Comparison of ENCODE assay signal across 8 cellular contexts in genomic region chr22:19431641-19432091, GRCh38. TPM values are rescaled to one million over a fixed set of nuclear protein-coding genes. Genes with fewer than 3 reads are reported as not detected.
DNase-seq lines count a peak whose midpoint lies in the region; ATAC-seq and TF ChIP-seq lines count a peak whose summit lies in the region.

Gene HIRA (minus strand): TSS chr22:19431733. CDS start chr22:19431476, 257 bp downstream.

- DNase-seq in SK-N-SH (peak; percentile 92), glomerular visceral epithelial cell (ENCODE audit: extremely low spot score) (peak; percentile 74), osteocyte (ENCODE audit: extremely low spot score, unreplicated experiment) (peak; percentile 93)
- peak; percentile 85 for DNase-seq in activated naive CD4-positive, alpha-beta T cell treated with anti-CD3 and anti-CD28 coated beads, Interleukin-2, amount 10 ng/mL, durations not matched to agents 7 days and 5 days

- peak within 1 kb of the TSS; percentile 98 for H3K27ac Mint-ChIP-seq in activated naive CD4-positive, alpha-beta T cell treated with anti-CD3 and anti-CD28 coated beads, Interleukin-2, amount 10 ng/mL, durations not matched to agents 7 days and 5 days
- H3K27ac Mint-ChIP-seq in osteocyte (ENCODE audit: unreplicated experiment): peak within 1 kb of the TSS; percentile 95

- peak within 1 kb of the TSS; percentile 99 for H3K4me2 ChIP-seq in SK-N-SH

- peaks cover 49% of the 10 kb centered on the region for H3K4me1 Mint-ChIP-seq in activated naive CD4-positive, alpha-beta T cell treated with anti-CD3 and anti-CD28 coated beads, Interleukin-2, amount 10 ng/mL, durations not matched to agents 7 days and 5 days
- H3K4me1 Mint-ChIP-seq in osteocyte (ENCODE audit: unreplicated experiment): peaks cover 39% of the 10 kb centered on the region

- no peak for TF ChIP-seq RAD21 in SK-N-SH (IDR thresholded peaks at IDR 0.05; ENCODE audit: low read length)

- WGBS in SK-N-SH (ENCODE audit: low lambda C conversion rate): 4% methylated on average over 8 of the region's 64 CpGs
- under 1% methylated on average over 64 of the region's 64 CpGs for whole genome bisulfite sequencing in thymus

- TF ChIP-seq EP300 in SK-N-SH (IDR thresholded peaks at IDR 0.05; ENCODE audit: borderline replicate concordance in 1 of 2, low read depth in 1 of 2, low read length in 1 of 2): no peak

- CTCF ChIA-PET in SK-N-SH (lab: Yijun Ruan, JAX): interaction anchor here (1.0 to 2.5 kb wide), 3 partner anchors 22 to 287 kb away, joined by 4 to 9 read pairs (median 9); partner anchors contain the start of genes ESS2 and SLC25A1
- CTCF ChIA-PET in activated naive CD4-positive, alpha-beta T cell treated with anti-CD3 and anti-CD28 coated beads, Interleukin-2, amount 10 ng/mL, durations not matched to agents 7 days and 5 days (lab: Charles Lee): no interaction called here

- H3K27me3 ChIP-seq in SK-N-SH (ENCODE audit: insufficient read depth) (no peaks in the 10 kb centered on the region), thymus (ENCODE audit: control insufficient read depth, insufficient read depth) (no peaks in the 10 kb centered on the region)

- peaks cover 4% of the 10 kb centered on the region for H3F3A ChIP-seq in SK-N-SH (replicated peaks; ENCODE audit: insufficient read depth)

- peak within 1 kb of the TSS; percentile 98 for H2AFZ ChIP-seq in SK-N-SH (ENCODE audit: low read depth)

- H3K9me2 ChIP-seq in SK-N-SH: no peaks in the 10 kb centered on the region

- H3K36me3 ChIP-seq in ES-I3 (ENCODE audit: insufficient read depth, low read length) (peaks cover 4% of the 10 kb centered on the region; the same call in 1 of the 2 replicates), KOPT-K1 (ENCODE audit: insufficient read depth, low read length) (peaks cover 49% of the 10 kb centered on the region), SK-N-SH (replicated peaks in 1 of 2; ENCODE audit: control insufficient read depth in 1 of 2, insufficient read depth in 2 of 2, low read length in 1 of 2) (peaks cover 10 to 14% of the 10 kb centered on the region in 2 experiments), thymus (ENCODE audit: control insufficient read depth, insufficient read depth) (peaks cover 8% of the 10 kb centered on the region)

- H3K79me2 ChIP-seq in SK-N-SH (ENCODE audit: insufficient read depth): peaks cover 64% of the 10 kb centered on the region

- peak; percentile 37 for ATAC-seq in GM21786 (IDR thresholded peaks at IDR 0.05; ENCODE audit: unreplicated experiment)

- POLR2A ChIA-PET in SK-N-SH (lab: Yijun Ruan, JAX): interaction anchor here (0.6 to 2.1 kb wide), 6 partner anchors 9 to 253 kb away, joined by 3 to 7 read pairs (median 4); partner anchors contain the start of genes CDC45, SLC25A1 and UFD1

- H3K4me3 Mint-ChIP-seq in activated naive CD4-positive, alpha-beta T cell treated with anti-CD3 and anti-CD28 coated beads, Interleukin-2, amount 10 ng/mL, durations not matched to agents 7 days and 5 days: peak within 1 kb of the TSS; percentile 92
- H3K4me3 Mint-ChIP-seq in osteocyte (ENCODE audit: unreplicated experiment): peak within 1 kb of the TSS; percentile 89

- peaks cover 14% of the 10 kb centered on the region; the same call in 1 of the 2 replicates for H4K20me1 ChIP-seq in SK-N-SH (ENCODE audit: insufficient read depth)

- 0 out of 2 replicates have a peak, but pooled peaks cover 4% of the 10 kb centered on the region for H3K4me1 ChIP-seq in ES-I3 (ENCODE audit: insufficient read depth, low read length)
- peaks cover 5 to 18% of the 10 kb centered on the region in 2 experiments; a peak in 3 of 4 replicates for H3K4me1 ChIP-seq in SK-N-SH (ENCODE audit: control insufficient read depth in 1 of 2, insufficient read depth in 2 of 2, low read depth in 1 of 2, low read length in 1 of 2)
- peaks cover 20% of the 10 kb centered on the region for H3K4me1 ChIP-seq in thymus (ENCODE audit: control insufficient read depth, insufficient read depth, low read length)

- no peaks in the 10 kb centered on the region for H3K9me3 ChIP-seq in ES-I3 (ENCODE audit: control insufficient read depth, insufficient read depth, low read length)
- H3K9me3 ChIP-seq in KOPT-K1 (ENCODE audit: insufficient read depth, low read length, poor library complexity, severe bottlenecking): no peaks in the 10 kb centered on the region
- no peaks in the 10 kb centered on the region for H3K9me3 ChIP-seq in SK-N-SH
- H3K9me3 ChIP-seq in thymus (ENCODE audit: control insufficient read depth): no peaks in the 10 kb centered on the region

- no peaks in the 10 kb centered on the region for H3K27me3 Mint-ChIP-seq in activated naive CD4-positive, alpha-beta T cell treated with anti-CD3 and anti-CD28 coated beads, Interleukin-2, amount 10 ng/mL, durations not matched to agents 7 days and 5 days
- no peaks in the 10 kb centered on the region for H3K27me3 Mint-ChIP-seq in osteocyte (ENCODE audit: unreplicated experiment)

- peak within 1 kb of the TSS; percentile 98 for H3K27ac ChIP-seq in KOPT-K1 (ENCODE audit: low read depth, low read length, poor library complexity, severe bottlenecking)
- H3K27ac ChIP-seq in SK-N-SH (ENCODE audit: low read depth in 2 of 2, low read length in 1 of 2): peak within 1 kb of the TSS; percentile 89 to 95
- H3K27ac ChIP-seq in thymus (ENCODE audit: low read depth): peak within 1 kb of the TSS; percentile 96

- H3K36me3 Mint-ChIP-seq in activated naive CD4-positive, alpha-beta T cell treated with anti-CD3 and anti-CD28 coated beads, Interleukin-2, amount 10 ng/mL, durations not matched to agents 7 days and 5 days: peaks cover 40% of the 10 kb centered on the region
- H3K36me3 Mint-ChIP-seq in osteocyte (ENCODE audit: unreplicated experiment): peaks cover 13% of the 10 kb centered on the region

- H3K9me3 Mint-ChIP-seq in activated naive CD4-positive, alpha-beta T cell treated with anti-CD3 and anti-CD28 coated beads, Interleukin-2, amount 10 ng/mL, durations not matched to agents 7 days and 5 days: no peaks in the 10 kb centered on the region
- H3K9me3 Mint-ChIP-seq in osteocyte (ENCODE audit: unreplicated experiment): no peaks in the 10 kb centered on the region

- H3K4me3 ChIP-seq in SK-N-SH (ENCODE audit: low read depth in 2 of 2, low read length in 1 of 2): peak within 1 kb of the TSS; percentile 90 to 99
- peak within 1 kb of the TSS; percentile 93 for H3K4me3 ChIP-seq in thymus (ENCODE audit: low read length)

- TF ChIP-seq CTCF in SK-N-SH (IDR thresholded peaks at IDR 0.05): no peak
- no peak for TF ChIP-seq CTCF in osteocyte (IDR thresholded peaks at IDR 0.05)

- peak within 1 kb of the TSS; percentile 81 for H3K9ac ChIP-seq in ES-I3 (ENCODE audit: low read depth, low read length)
- H3K9ac ChIP-seq in SK-N-SH: peak within 1 kb of the TSS; percentile 96

TF ChIP-seq in SK-N-SH, 30 proteins besides CTCF, POLR2A, EP300 and RAD21 (continues in another document):
- TF ChIP-seq TEAD4 (IDR thresholded peaks at IDR 0.05; ENCODE audit: borderline replicate concordance, insufficient read depth) (no peak), SMC3 (IDR thresholded peaks at IDR 0.05; ENCODE audit: low read depth, low read length) (no peak), ZBTB33 (IDR thresholded peaks at IDR 0.05; ENCODE audit: borderline replicate concordance, low read depth) (no peak), JUND (IDR thresholded peaks at IDR 0.05) (no peak), MXI1 (IDR thresholded peaks at IDR 0.05; ENCODE audit: low read depth, low read length) (no peak; the same call in 1 of the 2 replicates), PBX3 (IDR thresholded peaks at IDR 0.05) (no peak), RFX5 (IDR thresholded peaks at IDR 0.05; ENCODE audit: low read length) (no peak), FOSL2 (IDR thresholded peaks at IDR 0.05; ENCODE audit: borderline replicate concordance, low read depth) (no peak), MEF2A (IDR thresholded peaks at IDR 0.05; ENCODE audit: borderline replicate concordance, low read depth) (no peak), TCF12 (IDR thresholded peaks at IDR 0.05) (no peak), NFIC (IDR thresholded peaks at IDR 0.05; ENCODE audit: borderline replicate concordance) (no peak), GATA2 (CRISPR knock-in tag; IDR thresholded peaks at IDR 0.05) (no peak), CHD2 (IDR thresholded peaks at IDR 0.05; ENCODE audit: low read length, partially characterized antibody) (peak; percentile 54), TAF1 (IDR thresholded peaks at IDR 0.05; ENCODE audit: borderline replicate concordance, low read depth, low read length) (peak; percentile 94)

RNA-seq across cellular contexts. Expression of gene HIRA, which starts in this region (rescaled TPM):
- 20.2 and 21.0 TPM in 2 replicates for polyA plus RNA-seq in SK-N-SH (2012; rRNA removed)
- 13.6 and 19.3 TPM in 2 replicates for polyA plus RNA-seq in SK-N-SH (2012; cell fraction: cytosol; rRNA removed)
- 21.0 and 23.4 TPM in 2 replicates for polyA plus RNA-seq in SK-N-SH (2012; cell fraction: nucleus; rRNA removed)
- 33.2 and 33.8 TPM in 2 replicates for total RNA-seq in osteocyte
- 15.9 TPM for polyA plus RNA-seq in thymus

Comparison
In these comparisons a context has a peak if more than half of its experiments do, and no peak if none do; other contexts are left out.
1. Peak in every context shown above with its lines: DNase-seq, ATAC-seq, H3K4me3 ChIP-seq and H3K27ac ChIP-seq.